In the genomic region with DNA sequence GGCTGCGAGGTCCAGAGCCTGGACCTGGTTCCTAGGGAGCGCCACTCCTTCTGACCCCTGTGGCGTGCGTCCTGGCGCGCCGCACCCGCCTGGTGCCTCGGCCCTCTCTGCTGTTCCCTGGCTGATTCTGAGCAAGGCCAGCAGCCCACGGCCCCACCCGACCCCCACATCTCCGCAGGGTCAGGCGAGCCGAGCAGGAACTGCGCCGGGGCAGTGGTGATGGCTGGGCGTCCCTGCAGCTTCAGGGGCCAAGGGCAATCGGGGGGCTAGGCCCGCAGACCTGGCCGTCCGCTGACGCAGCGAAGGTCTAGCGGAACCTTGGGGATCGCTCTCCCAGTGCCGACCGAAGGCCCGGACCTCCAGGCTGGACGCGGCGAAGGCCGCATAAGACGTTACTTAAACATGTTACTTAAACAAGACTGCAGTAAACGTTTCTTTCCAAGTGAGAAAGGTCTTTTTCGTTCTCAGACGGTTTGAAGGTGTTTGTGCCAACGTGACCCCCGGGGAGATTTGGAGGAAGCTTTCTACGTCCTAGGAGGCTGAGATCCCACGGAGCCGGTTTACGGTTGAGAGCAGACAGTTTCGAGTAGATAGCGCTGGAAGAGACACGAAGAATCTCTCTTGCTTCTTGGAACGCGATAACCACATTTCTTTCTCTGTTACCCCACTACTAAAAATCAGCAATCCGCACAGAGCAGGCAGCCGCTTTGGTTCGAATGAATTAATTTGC, we compare ENCODE assay signal across 4 cellular contexts.
TF ChIP-seq lines count a peak whose summit lies in the region.

No MANE protein-coding gene starts in this region.

TF ChIP-seq in SK-N-SH, 30 proteins besides CTCF, POLR2A, EP300 and RAD21 (continues in another document):
- TF ChIP-seq FOXJ3 (CRISPR knock-in tag; IDR thresholded peaks at IDR 0.05) (no peak), RFX5 (IDR thresholded peaks at IDR 0.05; ENCODE audit: low read length) (no peak), SMC3 (IDR thresholded peaks at IDR 0.05; ENCODE audit: low read depth, low read length) (no peak), JUND (IDR thresholded peaks at IDR 0.05) (no peak), FOSL2 (IDR thresholded peaks at IDR 0.05; ENCODE audit: borderline replicate concordance, low read depth) (no peak), EZH2phosphoT487 (IDR thresholded peaks at IDR 0.05; ENCODE audit: borderline replicate concordance, low read depth) (no peak; the same call in 1 of the 2 replicates), RCOR1 (IDR thresholded peaks at IDR 0.05; ENCODE audit: low read length) (no peak), TCF12 (IDR thresholded peaks at IDR 0.05) (no peak), MEF2A (IDR thresholded peaks at IDR 0.05; ENCODE audit: borderline replicate concordance, low read depth) (no peak)
- TF ChIP-seq, protein P1, sequence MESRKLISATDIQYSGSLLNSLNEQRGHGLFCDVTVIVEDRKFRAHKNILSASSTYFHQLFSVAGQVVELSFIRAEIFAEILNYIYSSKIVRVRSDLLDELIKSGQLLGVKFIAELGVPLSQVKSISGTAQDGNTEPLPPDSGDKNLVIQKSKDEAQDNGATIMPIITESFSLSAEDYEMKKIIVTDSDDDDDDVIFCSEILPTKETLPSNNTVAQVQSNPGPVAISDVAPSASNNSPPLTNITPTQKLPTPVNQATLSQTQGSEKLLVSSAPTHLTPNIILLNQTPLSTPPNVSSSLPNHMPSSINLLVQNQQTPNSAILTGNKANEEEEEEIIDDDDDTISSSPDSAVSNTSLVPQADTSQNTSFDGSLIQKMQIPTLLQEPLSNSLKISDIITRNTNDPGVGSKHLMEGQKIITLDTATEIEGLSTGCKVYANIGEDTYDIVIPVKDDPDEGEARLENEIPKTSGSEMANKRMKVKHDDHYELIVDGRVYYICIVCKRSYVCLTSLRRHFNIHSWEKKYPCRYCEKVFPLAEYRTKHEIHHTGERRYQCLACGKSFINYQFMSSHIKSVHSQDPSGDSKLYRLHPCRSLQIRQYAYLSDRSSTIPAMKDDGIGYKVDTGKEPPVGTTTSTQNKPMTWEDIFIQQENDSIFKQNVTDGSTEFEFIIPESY (IDR thresholded peaks at IDR 0.05; ENCODE audit: borderline replicate concordance, low read depth) = no peak
- TF ChIP-seq, protein P2, sequence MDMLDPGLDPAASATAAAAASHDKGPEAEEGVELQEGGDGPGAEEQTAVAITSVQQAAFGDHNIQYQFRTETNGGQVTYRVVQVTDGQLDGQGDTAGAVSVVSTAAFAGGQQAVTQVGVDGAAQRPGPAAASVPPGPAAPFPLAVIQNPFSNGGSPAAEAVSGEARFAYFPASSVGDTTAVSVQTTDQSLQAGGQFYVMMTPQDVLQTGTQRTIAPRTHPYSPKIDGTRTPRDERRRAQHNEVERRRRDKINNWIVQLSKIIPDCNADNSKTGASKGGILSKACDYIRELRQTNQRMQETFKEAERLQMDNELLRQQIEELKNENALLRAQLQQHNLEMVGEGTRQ (IDR thresholded peaks at IDR 0.05; ENCODE audit: borderline replicate concordance, low read depth, low read length) = no peak
- TF ChIP-seq, protein P3, sequence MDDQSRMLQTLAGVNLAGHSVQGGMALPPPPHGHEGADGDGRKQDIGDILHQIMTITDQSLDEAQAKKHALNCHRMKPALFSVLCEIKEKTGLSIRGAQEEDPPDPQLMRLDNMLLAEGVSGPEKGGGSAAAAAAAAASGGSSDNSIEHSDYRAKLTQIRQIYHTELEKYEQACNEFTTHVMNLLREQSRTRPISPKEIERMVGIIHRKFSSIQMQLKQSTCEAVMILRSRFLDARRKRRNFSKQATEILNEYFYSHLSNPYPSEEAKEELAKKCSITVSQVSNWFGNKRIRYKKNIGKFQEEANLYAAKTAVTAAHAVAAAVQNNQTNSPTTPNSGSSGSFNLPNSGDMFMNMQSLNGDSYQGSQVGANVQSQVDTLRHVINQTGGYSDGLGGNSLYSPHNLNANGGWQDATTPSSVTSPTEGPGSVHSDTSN (IDR thresholded peaks at IDR 0.05) = no peak

TF ChIP-seq in SK-N-SH treated with all-trans-retinoic acid at 6 μM for 48 hours, 23 proteins besides CTCF, POLR2A, EP300 and RAD21:
- TF ChIP-seq ARNTL (CRISPR knock-in tag; IDR thresholded peaks at IDR 0.05; ENCODE audit: borderline replicate concordance, low read depth) = no peak
- TF ChIP-seq PPARA (CRISPR knock-in tag; IDR thresholded peaks at IDR 0.05; ENCODE audit: borderline replicate concordance) = no peak
- TF ChIP-seq ZNF8 (CRISPR knock-in tag; IDR thresholded peaks at IDR 0.05) = no peak
- no peak for TF ChIP-seq CSDC2 (CRISPR knock-in tag; IDR thresholded peaks at IDR 0.05)
- no peak for TF ChIP-seq ZFP30 (CRISPR knock-in tag; IDR thresholded peaks at IDR 0.05)
- TF ChIP-seq, protein P4, sequence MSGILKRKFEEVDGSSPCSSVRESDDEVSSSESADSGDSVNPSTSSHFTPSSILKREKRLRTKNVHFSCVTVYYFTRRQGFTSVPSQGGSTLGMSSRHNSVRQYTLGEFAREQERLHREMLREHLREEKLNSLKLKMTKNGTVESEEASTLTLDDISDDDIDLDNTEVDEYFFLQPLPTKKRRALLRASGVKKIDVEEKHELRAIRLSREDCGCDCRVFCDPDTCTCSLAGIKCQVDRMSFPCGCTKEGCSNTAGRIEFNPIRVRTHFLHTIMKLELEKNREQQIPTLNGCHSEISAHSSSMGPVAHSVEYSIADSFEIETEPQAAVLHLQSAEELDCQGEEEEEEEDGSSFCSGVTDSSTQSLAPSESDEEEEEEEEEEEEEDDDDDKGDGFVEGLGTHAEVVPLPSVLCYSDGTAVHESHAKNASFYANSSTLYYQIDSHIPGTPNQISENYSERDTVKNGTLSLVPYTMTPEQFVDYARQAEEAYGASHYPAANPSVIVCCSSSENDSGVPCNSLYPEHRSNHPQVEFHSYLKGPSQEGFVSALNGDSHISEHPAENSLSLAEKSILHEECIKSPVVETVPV (CRISPR knock-in tag; IDR thresholded peaks at IDR 0.05) = no peak
- TF ChIP-seq OSR1 (CRISPR knock-in tag; IDR thresholded peaks at IDR 0.05) = no peak
- TF ChIP-seq ISL1 (CRISPR knock-in tag; IDR thresholded peaks at IDR 0.05) = no peak
- no peak for TF ChIP-seq ESRRG (CRISPR knock-in tag; IDR thresholded peaks at IDR 0.05)
- no peak for TF ChIP-seq ZNF565 (CRISPR knock-in tag; conservative IDR thresholded peaks at IDR 0.05; ENCODE audit: low read depth)
- no peak for TF ChIP-seq SNAI2 (CRISPR knock-in tag; IDR thresholded peaks at IDR 0.05)
- TF ChIP-seq GLIS3 (CRISPR knock-in tag; IDR thresholded peaks at IDR 0.05) = no peak
- no peak for TF ChIP-seq ZFP3 (CRISPR knock-in tag; IDR thresholded peaks at IDR 0.05)
- TF ChIP-seq, protein P5, sequence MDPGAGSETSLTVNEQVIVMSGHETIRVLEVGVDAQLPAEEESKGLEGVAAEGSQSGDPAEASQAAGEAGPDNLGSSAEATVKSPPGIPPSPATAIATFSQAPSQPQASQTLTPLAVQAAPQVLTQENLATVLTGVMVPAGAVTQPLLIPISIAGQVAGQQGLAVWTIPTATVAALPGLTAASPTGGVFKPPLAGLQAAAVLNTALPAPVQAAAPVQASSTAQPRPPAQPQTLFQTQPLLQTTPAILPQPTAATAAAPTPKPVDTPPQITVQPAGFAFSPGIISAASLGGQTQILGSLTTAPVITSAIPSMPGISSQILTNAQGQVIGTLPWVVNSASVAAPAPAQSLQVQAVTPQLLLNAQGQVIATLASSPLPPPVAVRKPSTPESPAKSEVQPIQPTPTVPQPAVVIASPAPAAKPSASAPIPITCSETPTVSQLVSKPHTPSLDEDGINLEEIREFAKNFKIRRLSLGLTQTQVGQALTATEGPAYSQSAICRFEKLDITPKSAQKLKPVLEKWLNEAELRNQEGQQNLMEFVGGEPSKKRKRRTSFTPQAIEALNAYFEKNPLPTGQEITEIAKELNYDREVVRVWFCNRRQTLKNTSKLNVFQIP (CRISPR knock-in tag; IDR thresholded peaks at IDR 0.05; ENCODE audit: borderline replicate concordance, low read depth) = no peak

TF ChIP-seq in H1, 55 proteins besides CTCF, POLR2A, EP300 and RAD21:
- no peak for TF ChIP-seq SP2 (IDR thresholded peaks at IDR 0.05; ENCODE audit: low read length)
- TF ChIP-seq EZH2 (IDR thresholded peaks at IDR 0.05; ENCODE audit: low read depth, low read length, severe bottlenecking) = peak; percentile 99
- peak; percentile 36 for TF ChIP-seq KDM4A (IDR thresholded peaks at IDR 0.05; ENCODE audit: low read depth, low read length, severe bottlenecking)
- peak; percentile 99 for TF ChIP-seq SUZ12 (IDR thresholded peaks at IDR 0.05; ENCODE audit: low read length)
- TF ChIP-seq SIX5 (IDR thresholded peaks at IDR 0.05; ENCODE audit: low read depth, low read length) = no peak
- TF ChIP-seq TAF1 (IDR thresholded peaks at IDR 0.05; ENCODE audit: low read depth, low read length) = no peak
- TF ChIP-seq CBX8 (IDR thresholded peaks at IDR 0.05; ENCODE audit: borderline replicate concordance, low read depth, low read length) = peak; percentile 88; the same call in 1 of the 2 replicates
- TF ChIP-seq RNF2 (IDR thresholded peaks at IDR 0.05; ENCODE audit: borderline replicate concordance, low read depth, low read length, missing control alignments, poor library complexity, severe bottlenecking) = peak; percentile 100
- TF ChIP-seq MAFK (IDR thresholded peaks at IDR 0.05; ENCODE audit: low read depth, low read length) = no peak

TF ChIP-seq in neural cell, 6 proteins besides CTCF, POLR2A, EP300 and RAD21:
- TF ChIP-seq, protein P6, sequence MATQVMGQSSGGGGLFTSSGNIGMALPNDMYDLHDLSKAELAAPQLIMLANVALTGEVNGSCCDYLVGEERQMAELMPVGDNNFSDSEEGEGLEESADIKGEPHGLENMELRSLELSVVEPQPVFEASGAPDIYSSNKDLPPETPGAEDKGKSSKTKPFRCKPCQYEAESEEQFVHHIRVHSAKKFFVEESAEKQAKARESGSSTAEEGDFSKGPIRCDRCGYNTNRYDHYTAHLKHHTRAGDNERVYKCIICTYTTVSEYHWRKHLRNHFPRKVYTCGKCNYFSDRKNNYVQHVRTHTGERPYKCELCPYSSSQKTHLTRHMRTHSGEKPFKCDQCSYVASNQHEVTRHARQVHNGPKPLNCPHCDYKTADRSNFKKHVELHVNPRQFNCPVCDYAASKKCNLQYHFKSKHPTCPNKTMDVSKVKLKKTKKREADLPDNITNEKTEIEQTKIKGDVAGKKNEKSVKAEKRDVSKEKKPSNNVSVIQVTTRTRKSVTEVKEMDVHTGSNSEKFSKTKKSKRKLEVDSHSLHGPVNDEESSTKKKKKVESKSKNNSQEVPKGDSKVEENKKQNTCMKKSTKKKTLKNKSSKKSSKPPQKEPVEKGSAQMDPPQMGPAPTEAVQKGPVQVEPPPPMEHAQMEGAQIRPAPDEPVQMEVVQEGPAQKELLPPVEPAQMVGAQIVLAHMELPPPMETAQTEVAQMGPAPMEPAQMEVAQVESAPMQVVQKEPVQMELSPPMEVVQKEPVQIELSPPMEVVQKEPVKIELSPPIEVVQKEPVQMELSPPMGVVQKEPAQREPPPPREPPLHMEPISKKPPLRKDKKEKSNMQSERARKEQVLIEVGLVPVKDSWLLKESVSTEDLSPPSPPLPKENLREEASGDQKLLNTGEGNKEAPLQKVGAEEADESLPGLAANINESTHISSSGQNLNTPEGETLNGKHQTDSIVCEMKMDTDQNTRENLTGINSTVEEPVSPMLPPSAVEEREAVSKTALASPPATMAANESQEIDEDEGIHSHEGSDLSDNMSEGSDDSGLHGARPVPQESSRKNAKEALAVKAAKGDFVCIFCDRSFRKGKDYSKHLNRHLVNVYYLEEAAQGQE (IDR thresholded peaks at IDR 0.05; ENCODE audit: borderline replicate concordance) = no peak
- TF ChIP-seq TAF1 (IDR thresholded peaks at IDR 0.05; ENCODE audit: low read depth) = no peak
- no peak for TF ChIP-seq MXI1 (conservative IDR thresholded peaks at IDR 0.05; ENCODE audit: poor library complexity, severe bottlenecking)
- TF ChIP-seq POLR2AphosphoS5 (IDR thresholded peaks at IDR 0.05) = peak; percentile 24
- no peak for TF ChIP-seq SMC3 (conservative IDR thresholded peaks at IDR 0.05; ENCODE audit: poor library complexity)
- peak; percentile 52 for TF ChIP-seq EZH2 (IDR thresholded peaks at IDR 0.05; ENCODE audit: borderline replicate concordance, insufficient read depth, low read length, poor library complexity, severe bottlenecking)
